Comparison of ENCODE assay signal across 9 cellular contexts in genomic region chr12:122366685-122367475, GRCh38. TPM values are rescaled to one million over a fixed set of nuclear protein-coding genes. Genes with fewer than 3 reads are reported as not detected.
DNase-seq lines count a peak whose midpoint lies in the region; ATAC-seq and TF ChIP-seq lines count a peak whose summit lies in the region.
"Had no signal": no experiment of that assay in that cellular context is flagged by ENCODE, and none has a peak within 500 bp of the region (broad histone marks: within the 10 kb centered on the region; RNA-seq: fewer than 3 reads in every experiment).

No MANE protein-coding gene starts in this region.

- peak overlapping the region in 1 of 2 donors; percentile 92 for H3K27ac Mint-ChIP-seq in activated naive CD4-positive, alpha-beta T cell treated with anti-CD3 and anti-CD28 coated beads, Interleukin-2, amount 50 U/mL, for 72 hours

- intact Hi-C loops in Right ventricle myocardium inferior (cut with DNase I): no loop called here
- intact Hi-C loops in cardiac septum (cut with DNase I): no loop called here

- no peaks in the 10 kb centered on the region for H3K9me3 Mint-ChIP-seq in activated naive CD4-positive, alpha-beta T cell treated with anti-CD3 and anti-CD28 coated beads, Interleukin-2, amount 50 U/mL, for 72 hours
- H3K9me3 Mint-ChIP-seq: activated T-cell treated with anti-CD3 and anti-CD28 coated beads, Interleukin-2, amount 50 U/mL, for 4 hours had no signal

- peaks cover 0 to 46% of the 10 kb centered on the region in 2 donors for H3K4me1 ChIP-seq in right atrium auricular region
- peaks cover 35% of the 10 kb centered on the region for H3K4me1 ChIP-seq in skeletal muscle satellite cell (ENCODE audit: control insufficient read depth, insufficient read depth, low read length)

- H3K4me3 ChIP-seq in right atrium auricular region (no peak overlapping the region), skeletal muscle satellite cell (ENCODE audit: low read length) (no peak overlapping the region)

- peaks cover 4 to 12% of the 10 kb centered on the region in 2 donors for H3K36me3 Mint-ChIP-seq in activated naive CD4-positive, alpha-beta T cell treated with anti-CD3 and anti-CD28 coated beads, Interleukin-2, amount 50 U/mL, for 72 hours

- DNase-seq in Right ventricle myocardium inferior (ENCODE audit: missing footprints): no peak
- DNase-seq in cardiac septum (ENCODE audit: low spot score): no peak
- no peak for DNase-seq in activated naive CD4-positive, alpha-beta T cell treated with anti-CD3 and anti-CD28 coated beads, Interleukin-2, amount 50 U/mL, for 72 hours (ENCODE audit: low spot score in 2 of 2)
- DNase-seq in right atrium auricular region (ENCODE audit: low spot score): peak; percentile 63
- no peak for DNase-seq in NCI-H1417 treated with DMSO at 0.1 percent for 48 hours (lab: John Stamatoyannopoulos, UW)
- DNase-seq in cerebellar nuclear complex (lab: John Stamatoyannopoulos, UW): no peak
- no peak for DNase-seq in T-helper 9 cell
- DNase-seq: activated T-cell treated with anti-CD3 and anti-CD28 coated beads, Interleukin-2, amount 50 U/mL, for 4 hours had no signal

- H3K27me3 ChIP-seq in right atrium auricular region: no peaks in the 10 kb centered on the region
- H3K27me3 ChIP-seq in skeletal muscle satellite cell (ENCODE audit: control insufficient read depth, insufficient read depth, low read length): no peaks in the 10 kb centered on the region

- ATAC-seq in Right ventricle myocardium inferior: peak; percentile 52
- ATAC-seq in activated naive CD4-positive, alpha-beta T cell treated with anti-CD3 and anti-CD28 coated beads, Interleukin-2, amount 50 U/mL, for 72 hours: peak; percentile 78 to 79

- H3K27ac ChIP-seq in right atrium auricular region: peak overlapping the region; percentile 82 to 84

- H3K4me2 ChIP-seq in skeletal muscle satellite cell (ENCODE audit: low read length): peak overlapping the region; percentile 43

- H3K36me3 ChIP-seq in right atrium auricular region: peaks cover 7% of the 10 kb centered on the region
- H3K36me3 ChIP-seq in skeletal muscle satellite cell (ENCODE audit: insufficient read depth, low read length): peaks cover 6% of the 10 kb centered on the region

- peak overlapping the region; percentile 52 for H3K9ac ChIP-seq in skeletal muscle satellite cell (ENCODE audit: low read depth, low read length)

- TF ChIP-seq CTCF in right atrium auricular region (IDR thresholded peaks at IDR 0.05): no peak

- H3K9me3 ChIP-seq in right atrium auricular region (no peaks in the 10 kb centered on the region), skeletal muscle satellite cell (replicated peaks; ENCODE audit: low read length) (no peaks in the 10 kb centered on the region)

RNA-seq across cellular contexts. Expression of gene CLIP1, which starts 55.6 kb away (rescaled TPM):
- total RNA-seq in Right ventricle myocardium inferior (110 TPM), cardiac septum (107 TPM), right atrium auricular region (100 to 1,000 TPM in 1 of 2 donors, 10 to 100 TPM in 1; 91.5 to 153 TPM)
- total RNA-seq in activated naive CD4-positive, alpha-beta T cell treated with anti-CD3 and anti-CD28 coated beads, Interleukin-2, amount 50 U/mL, for 72 hours: 10 to 100 TPM; 40.7 to 69.0 TPM
- 38.4 and 48.4 TPM in 2 replicates for total RNA-seq in skeletal muscle satellite cell (2012; rRNA removed)
